Comparison of ENCODE assay signal across 8 cellular contexts in the genomic region with DNA sequence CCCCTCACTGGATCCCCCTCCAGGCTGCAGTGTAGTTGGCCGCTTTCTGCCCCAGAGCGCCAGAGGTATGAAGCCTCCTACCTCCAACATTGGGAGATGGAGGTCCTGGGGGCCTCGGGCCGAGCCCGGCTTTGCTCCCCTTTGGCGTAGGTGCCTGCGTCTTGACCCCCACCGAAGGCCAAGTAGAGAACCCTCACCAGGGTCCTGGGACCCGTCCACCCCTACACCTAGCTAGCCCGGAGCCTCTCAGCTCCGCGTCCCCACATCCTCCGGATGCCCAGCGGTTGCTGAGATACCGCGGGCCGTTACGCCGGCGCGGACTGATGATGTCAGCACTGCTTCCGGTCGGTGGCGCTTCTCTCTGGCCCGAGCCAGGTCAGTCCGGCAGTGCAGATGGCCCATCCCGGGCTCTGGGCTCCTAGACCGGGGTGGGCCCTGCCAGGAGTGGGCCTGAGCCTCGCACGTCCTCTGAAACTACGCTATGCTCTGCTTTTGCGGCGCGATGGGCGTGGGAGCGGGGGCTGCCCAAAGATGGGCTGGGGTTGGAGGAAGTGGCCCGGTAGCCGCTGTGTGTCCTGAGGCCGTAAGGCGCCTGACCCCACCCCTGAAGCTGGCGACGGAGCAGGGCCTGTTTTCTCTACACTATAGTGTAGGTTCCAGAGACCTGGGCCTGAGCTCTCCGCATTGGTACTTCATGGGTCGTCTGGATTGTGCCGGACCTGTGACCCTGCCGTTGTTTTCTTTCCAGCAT. TPM values are rescaled to one million over a fixed set of nuclear protein-coding genes. Genes with fewer than 3 reads are reported as not detected.
A peak's percentile ranks its signal among the peaks of the same experiment; 100 is the strongest.
DNase-seq lines count a peak whose midpoint lies in the region; ATAC-seq, FAIRE-seq and TF ChIP-seq lines count a peak whose summit lies in the region.

Gene GLB1L, minus strand, starts transcription at position 297 of the 751 bp plus-strand sequence. CDS start 1,871 bp downstream, outside the sequence.
Gene STK16, plus strand, starts transcription at position 332 of the 751 bp plus-strand sequence. CDS start 521 bp downstream, outside the sequence.

- no peaks in the 10 kb centered on the region for H3K9me3 ChIP-seq in WERI-Rb-1 (ENCODE audit: severe bottlenecking)

- ATAC-seq in GM18520 (IDR thresholded peaks at IDR 0.05; ENCODE audit: unreplicated experiment), result peak; percentile 68
- ATAC-seq in HG03045 (IDR thresholded peaks at IDR 0.05; ENCODE audit: unreplicated experiment), result peak; percentile 74

- FAIRE-seq in bronchial epithelial cell (lab: Jason Lieb, UNC), result no peak

- peak within 1 kb of the TSS; percentile 88 for H3K27ac ChIP-seq in ACC112 (ENCODE audit: low read depth, low read length)
- peak within 1 kb of the TSS; percentile 89 for H3K27ac ChIP-seq in WERI-Rb-1

- H3K4me1 ChIP-seq in ACC112 (ENCODE audit: control insufficient read depth, insufficient read depth, low read length, unreplicated experiment), result peaks cover 39% of the 10 kb centered on the region

- peak within 1 kb of the TSS; percentile 97 for H3K4me3 ChIP-seq in ACC112 (ENCODE audit: low read depth, low read length)
- H3K4me3 ChIP-seq in WERI-Rb-1 (ENCODE audit: low read depth, low read length), result peak within 1 kb of the TSS; percentile 96
- H3K4me3 ChIP-seq in bronchial epithelial cell (ENCODE audit: low read depth, low read length), result peak within 1 kb of the TSS; percentile 57

- peak within 1 kb of the TSS; percentile 87 for H2AFZ ChIP-seq in ACC112 (ENCODE audit: low read length, unreplicated experiment)

- TF ChIP-seq CTCF in WERI-Rb-1 (IDR thresholded peaks at IDR 0.05; ENCODE audit: low read depth, low read length) (0 out of 2 replicates have a peak, but pooled peaks have one; percentile 2), bronchial epithelial cell (IDR thresholded peaks at IDR 0.05; ENCODE audit: insufficient read depth, low read length, severe bottlenecking) (no peak)

- H3K36me3 ChIP-seq in ACC112 (ENCODE audit: insufficient read depth, low read length) (peaks cover 5% of the 10 kb centered on the region; the same call in 1 of the 2 replicates), WERI-Rb-1 (peaks cover 35% of the 10 kb centered on the region), bronchial epithelial cell (ENCODE audit: control insufficient read depth, insufficient read depth, low read length) (peaks cover 10% of the 10 kb centered on the region)

- H3K27me3 ChIP-seq in ACC112 (ENCODE audit: insufficient read depth, low read length) (no peaks in the 10 kb centered on the region), WERI-Rb-1 (ENCODE audit: insufficient read depth, low read depth, severe bottlenecking) (no peaks in the 10 kb centered on the region), bronchial epithelial cell (ENCODE audit: control insufficient read depth, insufficient read depth, low read length) (no peaks in the 10 kb centered on the region)

- H3K79me2 ChIP-seq in ACC112 (ENCODE audit: control insufficient read depth, insufficient read depth, low read length, unreplicated experiment), result peaks cover 29% of the 10 kb centered on the region

- DNase-seq in NCI-H2171 treated with DMSO at 0.1 percent for 48 hours (lab: John Stamatoyannopoulos, UW) (peak; percentile 74), WERI-Rb-1 (peak; percentile 94), bronchial epithelial cell (ENCODE audit: low read depth) (peak; percentile 70), inferior parietal cortex (ENCODE audit: extremely low spot score) (peak; percentile 95), smooth muscle cell of the brain vasculature (ENCODE audit: low read depth, low spot score) (peak; percentile 81)

RNA-seq across cellular contexts. Expression of gene GLB1L, which starts in this region (rescaled TPM):
- total RNA-seq in bronchial epithelial cell, result 3.7 and 4.7 TPM in 2 replicates

RNA-seq across cellular contexts. Expression of gene STK16, which starts in this region (rescaled TPM):
- 48.3 and 50.8 TPM in 2 replicates for total RNA-seq in bronchial epithelial cell

Comparison
In these comparisons a context has a peak if more than half of its experiments do, and no peak if none do; other contexts are left out.
1. Peak in every context shown above with its lines: DNase-seq, ATAC-seq, H3K4me3 ChIP-seq and H3K27ac ChIP-seq.